In genomic region chr7:130923930-130924329, GRCh38 we compare ENCODE assay signal across 2 cellular contexts.
TF ChIP-seq lines count a peak whose summit lies in the region.

No MANE protein-coding gene starts in this region.

TF ChIP-seq in HCT116, 20 proteins besides CTCF, POLR2A, EP300 and RAD21 (continued from another document):
- TF ChIP-seq POLR2AphosphoS5 (IDR thresholded peaks at IDR 0.05; ENCODE audit: low read depth, low read length), result peak; percentile 47
TF ChIP-seq in HCT116: peak in this region for 1.

TF ChIP-seq in HepG2, 621 proteins besides CTCF, POLR2A, EP300 and RAD21:
- peak; percentile 38; the same call in 1 of the 2 replicates for TF ChIP-seq POLR2G (IDR thresholded peaks at IDR 0.05; ENCODE audit: low read depth, low read length)
- no peak for TF ChIP-seq ZNF775 (CRISPR knock-in tag; IDR thresholded peaks at IDR 0.05; ENCODE audit: borderline replicate concordance)
- TF ChIP-seq CAMTA2 (CRISPR knock-in tag; IDR thresholded peaks at IDR 0.05; ENCODE audit: borderline replicate concordance), result no peak
- peak; percentile 66 for TF ChIP-seq RBM22 (optimal IDR thresholded peaks at IDR 0.05; ENCODE audit: low read length)
- TF ChIP-seq KAT7 (CRISPR knock-in tag; IDR thresholded peaks at IDR 0.05; ENCODE audit: borderline replicate concordance), result 0 out of 2 replicates have a peak, but pooled peaks have one; percentile 18
- no peak for TF ChIP-seq MAZ (IDR thresholded peaks at IDR 0.05; ENCODE audit: borderline replicate concordance, low read depth, low read length)
- no peak for TF ChIP-seq MAZ (CRISPR knock-in tag; IDR thresholded peaks at IDR 0.05; ENCODE audit: low read depth)
- peak; percentile 31 for TF ChIP-seq ZNF687 (CRISPR knock-in tag; IDR thresholded peaks at IDR 0.05)
- 0 out of 2 replicates have a peak, but pooled peaks have one; percentile 9 for TF ChIP-seq POLR2AphosphoS5 (IDR thresholded peaks at IDR 0.05; ENCODE audit: low read depth, low read length)
- TF ChIP-seq ZFP36L1 (CRISPR knock-in tag; IDR thresholded peaks at IDR 0.05), result no peak
- no peak for TF ChIP-seq HNRNPK (IDR thresholded peaks at IDR 0.05; ENCODE audit: low read depth, low read length, poor library complexity, severe bottlenecking)
- TF ChIP-seq NCOA5 (CRISPR knock-in tag; IDR thresholded peaks at IDR 0.05), result no peak
- no peak for TF ChIP-seq ZNF264 (CRISPR knock-in tag; IDR thresholded peaks at IDR 0.05)
- no peak for TF ChIP-seq SPEN (CRISPR knock-in tag; IDR thresholded peaks at IDR 0.05; ENCODE audit: low read depth)
- TF ChIP-seq MIXL1 (CRISPR knock-in tag; IDR thresholded peaks at IDR 0.05), result no peak
- TF ChIP-seq MED13 (CRISPR knock-in tag; IDR thresholded peaks at IDR 0.05), result no peak
